9 cellular contexts compared by ENCODE assay signal in genomic region chrX:135114392-135114791, GRCh38. TPM values are rescaled to one million over a fixed set of nuclear protein-coding genes. Genes with fewer than 3 reads are reported as not detected.
DNase-seq lines count a peak whose midpoint lies in the region; ATAC-seq and TF ChIP-seq lines count a peak whose summit lies in the region.
"Had no signal": no experiment of that assay in that cellular context is flagged by ENCODE, and none has a peak within 500 bp of the region (broad histone marks: within the 10 kb centered on the region; RNA-seq: fewer than 3 reads in every experiment).

No MANE protein-coding gene starts in this region.

- CTCF ChIA-PET in A673 (lab: Charles Lee), result no interaction called here

- no peaks in the 10 kb centered on the region for H3K4me1 ChIP-seq in A673 (ENCODE audit: insufficient read depth, low read length, poor library complexity, severe bottlenecking)

- ATAC-seq in GM19023 (IDR thresholded peaks at IDR 0.05; ENCODE audit: unreplicated experiment), result peak; percentile 87
- peak; percentile 99 for ATAC-seq in GM21717 (IDR thresholded peaks at IDR 0.05; ENCODE audit: unreplicated experiment)
- peak; percentile 95 for ATAC-seq in HG03280 (IDR thresholded peaks at IDR 0.05; ENCODE audit: unreplicated experiment)

- no peaks in the 10 kb centered on the region for H3K27me3 ChIP-seq in A673 (replicated peaks; ENCODE audit: insufficient read depth, low read depth, low read length, poor library complexity)

- no peak overlapping the region for H3K4me3 ChIP-seq in A673 (ENCODE audit: low read depth, low read length, poor library complexity, severe bottlenecking)

- H3K9me3 ChIP-seq in A673 (ENCODE audit: low read depth, low read length, poor library complexity, severe bottlenecking), result no peaks in the 10 kb centered on the region

- POLR2A ChIA-PET in A673 (lab: Charles Lee; ENCODE audit: low non-redundant PET), result no interaction called here

- TF ChIP-seq CTCF in A673 (conservative IDR thresholded peaks at IDR 0.05; ENCODE audit: low read depth, low read length), result no peak

- DNase-seq in kidney tubule cell (ENCODE audit: low spot score) (peak; percentile 38), nucleus accumbens (lab: John Stamatoyannopoulos, UW) (no peak), GOT3 (lab: John Stamatoyannopoulos, UW) (no peak), A673 (ENCODE audit: low spot score) (no peak)
- DNase-seq: IMR-90 had no signal

- H3K27ac ChIP-seq in A673 (ENCODE audit: low read depth, low read length, poor library complexity, severe bottlenecking), result no peak overlapping the region

- no peaks in the 10 kb centered on the region for H3K36me3 ChIP-seq in A673 (ENCODE audit: insufficient read depth, low read length, poor library complexity, severe bottlenecking)

- intact Hi-C loops in A673 (cut with micrococcal nuclease; ENCODE audit: unreplicated experiment), result loop anchor here (5.0 kb wide), 1 partner anchor 78 kb away; no protein-coding TSS in a partner anchor

- BruUV-seq in A673 (replicated peaks; lab: Mats Ljungman, UMichigan), result no TSS peak

RNA-seq across cellular contexts. Expression of gene ETDB, which starts 5.9 kb away (rescaled TPM):
- not detected in 2 replicates for total RNA-seq in A673 (2021)
- total RNA-seq: G401, IMR-90 had no signal

RNA-seq across cellular contexts. Expression of gene SMIM10L2B, which starts 15.9 kb away (rescaled TPM):
- total RNA-seq in A673 (2021), result 0.32 and 0.74 TPM in 2 replicates

RNA-seq across cellular contexts. Expression of gene CT55, which starts 56.8 kb away (rescaled TPM):
- not detected in 2 replicates for total RNA-seq in A673 (2021)
- total RNA-seq: G401, IMR-90 had no signal
